21 cellular contexts compared by ENCODE assay signal in the genomic region with DNA sequence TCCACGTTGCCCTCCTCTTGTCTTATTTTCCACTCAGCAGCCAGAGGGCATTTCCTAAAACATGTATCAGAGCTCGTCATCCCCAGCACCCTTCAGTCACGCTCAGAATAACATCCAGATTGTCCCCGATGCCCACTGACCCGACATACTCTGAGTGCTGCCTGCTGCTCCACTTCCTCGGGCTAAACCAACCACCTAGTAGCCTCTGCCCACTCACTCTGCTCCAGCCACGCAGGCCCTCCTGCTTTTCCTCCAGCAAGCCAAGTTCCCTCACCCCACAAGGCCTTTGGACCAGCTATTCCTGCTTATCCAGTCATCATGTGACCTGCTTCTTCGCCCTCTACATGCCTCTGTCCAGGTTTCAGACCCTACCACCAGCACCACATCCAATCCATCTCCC.
"Had no signal": no experiment of that assay in that cellular context is flagged by ENCODE, and none has a peak within 500 bp of the region (broad histone marks: within the 10 kb centered on the region; RNA-seq: fewer than 3 reads in every experiment).

No MANE protein-coding gene starts in this region.

- DNase-seq: activated CD4-positive, alpha-beta T cell treated with anti-CD3 and anti-CD28 coated beads for 4 hours; activated CD4-positive, alpha-beta T cell treated with anti-CD3 and anti-CD28 coated beads, Interleukin-2, amount 50 U/mL, for 4 hours; activated effector memory CD4-positive, alpha-beta T cell treated with anti-CD3 and anti-CD28 coated beads, Interleukin-2, amount 50 U/mL, for 16 hours; activated naive CD4-positive, alpha-beta T cell treated with anti-CD3 and anti-CD28 coated beads for 36 hours; activated naive CD8-positive, alpha-beta T cell treated with anti-CD3 and anti-CD28 coated beads for 36 hours; activated T-cell treated with anti-CD3 and anti-CD28 coated beads for 4 hours; central memory CD4-positive, alpha-beta T cell; esophagus squamous epithelium; foreskin melanocyte; left cardiac atrium; naive thymus-derived CD8-positive, alpha-beta T cell; right lobe of liver; stimulated activated CD4-positive, alpha-beta T cell treated with anti-CD3 and anti-CD28 coated beads, Interleukin-2, amount 100 ng/mL, for 48 hours; stomach had no signal

- H3K4me1 Mint-ChIP-seq: mesothelial cell of epicardium, neural crest cell had no signal

- H3K27ac Mint-ChIP-seq: activated naive CD4-positive, alpha-beta T cell treated with anti-CD3 and anti-CD28 coated beads for 36 hours; activated T-helper 1 cell treated with anti-CD3 and anti-CD28 coated beads, Interleukin-12 subunit alpha, Interleukin-12 subunit beta, Interleukin-2, Interleukin-4 antibody, amounts not matched to agents 30 ng/mL and 10 ng/mL and 1 ng/mL, durations not matched to agents 14 hours and 24 hours and 36 hours; dendritic cell treated with granulocyte-macrophage colony-stimulating factor and Interleukin-4, amounts not matched to agents 40 ng/mL and 50 ng/mL, for 4 days; mesothelial cell of epicardium; naive thymus-derived CD8-positive, alpha-beta T cell had no signal

- FAIRE-seq: keratinocyte had no signal

- H3K27ac ChIP-seq: epithelial cell of prostate, esophagus squamous epithelium, right lobe of liver, stomach, thyroid gland had no signal

- H3K27me3 Mint-ChIP-seq: activated naive CD8-positive, alpha-beta T cell treated with anti-CD3 and anti-CD28 coated beads for 36 hours; dendritic cell treated with granulocyte-macrophage colony-stimulating factor and Interleukin-4, amounts not matched to agents 40 ng/mL and 50 ng/mL, for 4 days; naive thymus-derived CD8-positive, alpha-beta T cell had no signal

- H3K4me3 Mint-ChIP-seq: activated naive CD4-positive, alpha-beta T cell treated with anti-CD3 and anti-CD28 coated beads for 36 hours; activated naive CD8-positive, alpha-beta T cell treated with anti-CD3 and anti-CD28 coated beads for 36 hours; activated T-helper 1 cell treated with anti-CD3 and anti-CD28 coated beads, Interleukin-12 subunit alpha, Interleukin-12 subunit beta, Interleukin-2, Interleukin-4 antibody, amounts not matched to agents 30 ng/mL and 10 ng/mL and 1 ng/mL, durations not matched to agents 14 hours and 24 hours and 36 hours; dendritic cell treated with granulocyte-macrophage colony-stimulating factor and Interleukin-4, amounts not matched to agents 40 ng/mL and 50 ng/mL, for 4 days; mesothelial cell of epicardium; naive thymus-derived CD8-positive, alpha-beta T cell; neural crest cell had no signal

- H3K4me1 ChIP-seq: esophagus squamous epithelium, stomach, thyroid gland had no signal

- H3K4me3 ChIP-seq: esophagus squamous epithelium, right lobe of liver, stomach, thyroid gland had no signal

- H3K36me3 ChIP-seq: esophagus squamous epithelium, right lobe of liver, stomach, thyroid gland had no signal

- H3K9me3 Mint-ChIP-seq: dendritic cell treated with granulocyte-macrophage colony-stimulating factor and Interleukin-4, amounts not matched to agents 40 ng/mL and 50 ng/mL, for 4 days had no signal

- H3K27me3 ChIP-seq: esophagus squamous epithelium, right lobe of liver, stomach, thyroid gland had no signal

- H3K36me3 Mint-ChIP-seq: mesothelial cell of epicardium; naive thymus-derived CD8-positive, alpha-beta T cell had no signal

- H3K9me3 ChIP-seq: esophagus squamous epithelium, right lobe of liver, stomach, thyroid gland had no signal
